14 cellular contexts compared by ENCODE assay signal in genomic region chr2:33216508-33217182, GRCh38.
DNase-seq lines count a peak whose midpoint lies in the region; ATAC-seq and TF ChIP-seq lines count a peak whose summit lies in the region.
"Had no signal": no experiment of that assay in that cellular context is flagged by ENCODE, and none has a peak within 500 bp of the region (broad histone marks: within the 10 kb centered on the region; RNA-seq: fewer than 3 reads in every experiment).

No MANE protein-coding gene starts in this region.

- H3K27me3 ChIP-seq in muscle layer of colon (ENCODE audit: control insufficient read depth in 1 of 2, insufficient read depth in 2 of 2, low read length in 2 of 2) (no peaks in the 10 kb centered on the region), upper lobe of right lung (no peaks in the 10 kb centered on the region)
- H3K27me3 ChIP-seq: suprapubic skin had no signal

- intact Hi-C loops in upper lobe of right lung (cut with DNase I), result no loop called here

- DNase-seq in fibroblast of the aortic adventitia (ENCODE audit: low read depth), result peak; percentile 85
- no peak for DNase-seq in upper lobe of right lung
- no peak for DNase-seq in T-helper 2 cell
- DNase-seq in SHP77 treated with DMSO at 0.1 percent for 48 hours (lab: John Stamatoyannopoulos, UW), result no peak
- DNase-seq: activated CD4-positive, CD25-positive, alpha-beta regulatory T cell; activated T-cell treated with anti-CD3 and anti-CD28 coated beads, Interleukin-2, amount 50 U/mL, for 72 hours; DMS 273 treated with DMSO at 0.1 percent for 48 hours; NCI-H1105; NCI-H524; stimulated activated CD4-positive, alpha-beta T cell treated with anti-CD3 and anti-CD28 coated beads, Interleukin-1b, Interleukin-23, amount 100 ng/mL, for 48 hours had no signal

- no peak overlapping the region for H3K9ac ChIP-seq in muscle layer of colon (ENCODE audit: low read length)

- no peak overlapping the region for H3K4me3 ChIP-seq in fibroblast of the aortic adventitia (ENCODE audit: low read depth, low read length)
- no peak overlapping the region for H3K4me3 ChIP-seq in muscle layer of colon (ENCODE audit: low read depth in 1 of 2, low read length in 2 of 2)
- no peak overlapping the region for H3K4me3 ChIP-seq in upper lobe of right lung
- H3K4me3 ChIP-seq: suprapubic skin had no signal

- peak; percentile 11; the same call in 2 of the 3 replicates for ATAC-seq in SK-N-SH treated with all-trans-retinoic acid at 6 μM for 48 hours
- peak; percentile 39 for ATAC-seq in upper lobe of right lung
- no peak for ATAC-seq in HG02642 (IDR thresholded peaks at IDR 0.05; ENCODE audit: poor library complexity, unreplicated experiment)
- ATAC-seq: activated T-cell treated with anti-CD3 and anti-CD28 coated beads, Interleukin-2, amount 50 U/mL, for 72 hours had no signal

- H3K36me3 ChIP-seq in muscle layer of colon (ENCODE audit: insufficient read depth, low read length), result no peaks in the 10 kb centered on the region
- no peaks in the 10 kb centered on the region for H3K36me3 ChIP-seq in upper lobe of right lung
- H3K36me3 ChIP-seq: suprapubic skin had no signal

- H3K9me3 ChIP-seq in muscle layer of colon (ENCODE audit: low read length) (no peaks in the 10 kb centered on the region), upper lobe of right lung (no peaks in the 10 kb centered on the region)
- H3K9me3 ChIP-seq: suprapubic skin had no signal

- H3K4me1 ChIP-seq in muscle layer of colon (ENCODE audit: insufficient read depth, low read length) (peaks cover 13% of the 10 kb centered on the region), upper lobe of right lung (peaks cover 9% of the 10 kb centered on the region)

- no peak for TF ChIP-seq CTCF in fibroblast of the aortic adventitia (IDR thresholded peaks at IDR 0.05; ENCODE audit: insufficient read depth, low read length)
- no peak for TF ChIP-seq CTCF in upper lobe of right lung (IDR thresholded peaks at IDR 0.05)

- H3K27ac ChIP-seq in muscle layer of colon (ENCODE audit: low read depth, low read length) (peak overlapping the region; percentile 8), upper lobe of right lung (no peak overlapping the region)
- H3K27ac ChIP-seq: suprapubic skin had no signal

TF ChIP-seq in SK-N-SH treated with all-trans-retinoic acid at 6 μM for 48 hours, 23 proteins besides CTCF, POLR2A, EP300 and RAD21:
- TF ChIP-seq PPARA (CRISPR knock-in tag; IDR thresholded peaks at IDR 0.05; ENCODE audit: borderline replicate concordance) (no peak), CSRNP3 (CRISPR knock-in tag; IDR thresholded peaks at IDR 0.05) (no peak), ISL1 (CRISPR knock-in tag; IDR thresholded peaks at IDR 0.05) (no peak), OSR1 (CRISPR knock-in tag; IDR thresholded peaks at IDR 0.05) (no peak), TSHZ2 (CRISPR knock-in tag; IDR thresholded peaks at IDR 0.05) (no peak), ZFP3 (CRISPR knock-in tag; IDR thresholded peaks at IDR 0.05) (no peak), ZNF565 (CRISPR knock-in tag; conservative IDR thresholded peaks at IDR 0.05; ENCODE audit: low read depth) (no peak), ARNTL (CRISPR knock-in tag; IDR thresholded peaks at IDR 0.05; ENCODE audit: borderline replicate concordance, low read depth) (no peak), PATZ1 (CRISPR knock-in tag; IDR thresholded peaks at IDR 0.05; ENCODE audit: borderline replicate concordance) (no peak), POU6F1 (CRISPR knock-in tag; IDR thresholded peaks at IDR 0.05; ENCODE audit: borderline replicate concordance, low read depth) (no peak), SNAI2 (CRISPR knock-in tag; IDR thresholded peaks at IDR 0.05) (no peak), ZC3H10 (CRISPR knock-in tag; IDR thresholded peaks at IDR 0.05) (no peak), TCF4 (CRISPR knock-in tag; IDR thresholded peaks at IDR 0.05; ENCODE audit: borderline replicate concordance) (no peak), CSDC2 (CRISPR knock-in tag; IDR thresholded peaks at IDR 0.05) (no peak), ZNF70 (CRISPR knock-in tag; IDR thresholded peaks at IDR 0.05) (no peak), ZNF8 (CRISPR knock-in tag; IDR thresholded peaks at IDR 0.05) (no peak), CREB5 (CRISPR knock-in tag; IDR thresholded peaks at IDR 0.05; ENCODE audit: low read depth) (no peak), BACH2 (CRISPR knock-in tag; IDR thresholded peaks at IDR 0.05; ENCODE audit: borderline replicate concordance) (no peak), TOX (CRISPR knock-in tag; IDR thresholded peaks at IDR 0.05; ENCODE audit: borderline replicate concordance) (no peak), GLIS3 (CRISPR knock-in tag; IDR thresholded peaks at IDR 0.05) (no peak)
